12 cellular contexts compared by ENCODE assay signal in genomic region chr12:52232916-52233461, GRCh38. TPM values are rescaled to one million over a fixed set of nuclear protein-coding genes. Genes with fewer than 3 reads are reported as not detected.
DNase-seq lines count a peak whose midpoint lies in the region; ATAC-seq and TF ChIP-seq lines count a peak whose summit lies in the region.
"Had no signal": no experiment of that assay in that cellular context is flagged by ENCODE, and none has a peak within 500 bp of the region (broad histone marks: within the 10 kb centered on the region; RNA-seq: fewer than 3 reads in every experiment).

Gene KRT7, plus strand, starts transcription at chr12:52233243. Its CDS starts 54 bp downstream, at chr12:52233297.

- 6% methylated on average over 28 of the region's 53 CpGs for WGBS in esophagus muscularis mucosa

- H3K9me3 ChIP-seq in NT2/D1 (ENCODE audit: insufficient read depth, low read length) = no peaks in the 10 kb centered on the region
- H3K9me3 ChIP-seq in esophagus muscularis mucosa = no peaks in the 10 kb centered on the region

- intact Hi-C loops in esophagus muscularis mucosa (cut with DNase I) = no loop called here

- H3K4me3 Mint-ChIP-seq in nephron = peak within 1 kb of the TSS; percentile 50 to 66 (median 59)
- H3K4me3 Mint-ChIP-seq: activated naive CD4-positive, alpha-beta T cell treated with anti-CD3 and anti-CD28 coated beads, Interleukin-2, amount 50 U/mL, for 24 hours had no signal

- H3K27me3 ChIP-seq in NT2/D1 (ENCODE audit: insufficient read depth, insufficient read length) (peaks cover 14% of the 10 kb centered on the region), esophagus muscularis mucosa (peaks cover 0 to 66% (median 21%) of the 10 kb centered on the region in 4 donors)

- TF ChIP-seq CTCF in C4-2B (conservative IDR thresholded peaks at IDR 0.05) = no peak
- no peak for TF ChIP-seq CTCF in esophagus muscularis mucosa (IDR thresholded peaks at IDR 0.05)
- no peak for TF ChIP-seq CTCF in nephron (IDR thresholded peaks at IDR 0.05; ENCODE audit: unreplicated experiment in 3 of 3)

- H3K27me3 Mint-ChIP-seq in nephron (ENCODE audit: low read depth) = peaks cover 92% of the 10 kb centered on the region

- no peak for ATAC-seq in HG02798 (IDR thresholded peaks at IDR 0.05; ENCODE audit: poor library complexity, unreplicated experiment)

- TF ChIP-seq EP300 in esophagus muscularis mucosa (IDR thresholded peaks at IDR 0.05) = no peak

- H3K27ac ChIP-seq in C4-2B (peak within 1 kb of the TSS; percentile 34), esophagus muscularis mucosa (replicated peaks in 1 of 4) (peak within 1 kb of the TSS in 2 of 4 donors; percentile 36 to 41)

- peak within 1 kb of the TSS; percentile 86 for H3K9ac ChIP-seq in NT2/D1 (ENCODE audit: insufficient read length, low read depth)

- H3K36me3 ChIP-seq in NT2/D1 (ENCODE audit: insufficient read depth, insufficient read length, low read length) (peaks cover 26% of the 10 kb centered on the region), esophagus muscularis mucosa (no peaks in the 10 kb centered on the region)

- H3K4me3 ChIP-seq in NT2/D1 (ENCODE audit: insufficient read length, low read depth) (peak within 1 kb of the TSS; percentile 59), esophagus muscularis mucosa (peak within 1 kb of the TSS; percentile 17 to 44 (median 26))

- H3K4me1 ChIP-seq in NT2/D1 (ENCODE audit: insufficient read depth, insufficient read length) = peaks cover 36% of the 10 kb centered on the region
- H3K4me1 ChIP-seq in esophagus muscularis mucosa = peaks cover 20 to 34% (median 24%) of the 10 kb centered on the region in 4 donors

- no peak for TF ChIP-seq POLR2A in esophagus muscularis mucosa (IDR thresholded peaks at IDR 0.05; ENCODE audit: low read depth)

- H3K27ac Mint-ChIP-seq in nephron = no peak within 1 kb of the TSS
- H3K27ac Mint-ChIP-seq: activated naive CD4-positive, alpha-beta T cell treated with anti-CD3 and anti-CD28 coated beads, Interleukin-2, amount 50 U/mL, for 24 hours had no signal

- H3K9me3 Mint-ChIP-seq in nephron = no peaks in the 10 kb centered on the region
- H3K9me3 Mint-ChIP-seq: activated naive CD4-positive, alpha-beta T cell treated with anti-CD3 and anti-CD28 coated beads, Interleukin-2, amount 50 U/mL, for 24 hours had no signal

- H3K36me3 Mint-ChIP-seq in nephron (ENCODE audit: low read depth) = no peaks in the 10 kb centered on the region
- H3K36me3 Mint-ChIP-seq: activated naive CD4-positive, alpha-beta T cell treated with anti-CD3 and anti-CD28 coated beads, Interleukin-2, amount 50 U/mL, for 24 hours had no signal

- peaks cover 9% of the 10 kb centered on the region for H3K4me1 Mint-ChIP-seq in nephron
- H3K4me1 Mint-ChIP-seq: activated naive CD4-positive, alpha-beta T cell treated with anti-CD3 and anti-CD28 coated beads, Interleukin-2, amount 50 U/mL, for 24 hours had no signal

- DNase-seq in NT2/D1 (ENCODE audit: low read depth, low spot score) (no peak), esophagus muscularis mucosa (ENCODE audit: extremely low spot score) (no peak), medulla oblongata (ENCODE audit: extremely low spot score) (no peak), amniotic stem cell (lab: John Stamatoyannopoulos, UW) (no peak), SW 1271 (lab: John Stamatoyannopoulos, UW) (no peak)
- DNase-seq: DMS79 treated with DMSO at 0.1 percent for 48 hours; NCI-H187; stimulated activated CD4-positive, alpha-beta T cell treated with anti-CD3 and anti-CD28 coated beads, Interleukin-4, amount 100 ng/mL, for 1 hour had no signal

RNA-seq across cellular contexts. Expression of gene KRT7, which starts in this region (rescaled TPM):
- total RNA-seq in esophagus muscularis mucosa = 1 to 10 TPM in 3 of 4 donors, under 1 TPM in 1; 0.83 to 8.4 (median 4.5) TPM
